In genomic region chr5:138033916-138034315, GRCh38 we compare ENCODE assay signal across 9 cellular contexts. TPM values are rescaled to one million over a fixed set of nuclear protein-coding genes. Genes with fewer than 3 reads are reported as not detected.
DNase-seq lines count a peak whose midpoint lies in the region; ATAC-seq and TF ChIP-seq lines count a peak whose summit lies in the region.
"Had no signal": no experiment of that assay in that cellular context is flagged by ENCODE, and none has a peak within 500 bp of the region (broad histone marks: within the 10 kb centered on the region; RNA-seq: fewer than 3 reads in every experiment).

No MANE protein-coding gene starts in this region.

- TF ChIP-seq POLR2A in uterus (IDR thresholded peaks at IDR 0.05), result no peak

- no peaks in the 10 kb centered on the region for H3K36me3 ChIP-seq in cardiac muscle cell
- H3K36me3 ChIP-seq in right atrium auricular region, result no peaks in the 10 kb centered on the region
- no peaks in the 10 kb centered on the region for H3K36me3 ChIP-seq in adipocyte (ENCODE audit: control insufficient read depth, insufficient read depth, low read length, severe bottlenecking)
- no peaks in the 10 kb centered on the region for H3K36me3 ChIP-seq in lower lobe of right lung
- no peaks in the 10 kb centered on the region for H3K36me3 ChIP-seq in uterus

- H3K4me1 ChIP-seq in cardiac muscle cell (ENCODE audit: low read depth) (peaks cover 12% of the 10 kb centered on the region), right atrium auricular region (peaks cover 0 to 49% of the 10 kb centered on the region in 2 donors), adipocyte (ENCODE audit: control insufficient read depth, insufficient read depth, low read length) (peaks cover 44% of the 10 kb centered on the region), lower lobe of right lung (peaks cover 42% of the 10 kb centered on the region), uterus (peaks cover 5% of the 10 kb centered on the region in 2 donors)

- no peak for TF ChIP-seq CTCF in cardiac muscle cell (IDR thresholded peaks at IDR 0.05; ENCODE audit: low read depth, low read length)
- TF ChIP-seq CTCF in right atrium auricular region (IDR thresholded peaks at IDR 0.05), result no peak
- TF ChIP-seq CTCF in lower lobe of right lung (IDR thresholded peaks at IDR 0.05), result no peak
- TF ChIP-seq CTCF in uterus (IDR thresholded peaks at IDR 0.05), result no peak

- no peak for ATAC-seq in lower lobe of right lung
- ATAC-seq in HG03039 (IDR thresholded peaks at IDR 0.05; ENCODE audit: unreplicated experiment), result no peak
- no peak for ATAC-seq in HG03159 (IDR thresholded peaks at IDR 0.05; ENCODE audit: unreplicated experiment)

- peak overlapping the region; percentile 97 for H3K9ac ChIP-seq in adipocyte (ENCODE audit: low read length)

- H3K27me3 ChIP-seq in cardiac muscle cell (no peaks in the 10 kb centered on the region), right atrium auricular region (no peaks in the 10 kb centered on the region), adipocyte (replicated peaks; ENCODE audit: control insufficient read depth, insufficient read depth, low read length) (no peaks in the 10 kb centered on the region), lower lobe of right lung (ENCODE audit: low read depth) (no peaks in the 10 kb centered on the region), uterus (no peaks in the 10 kb centered on the region)

- DNase-seq in cardiac muscle cell (ENCODE audit: low read depth in 1 of 2, low spot score in 1 of 2) (peak in 1 of 2 donors; percentile 11), right atrium auricular region (ENCODE audit: low spot score) (no peak), adipocyte (ENCODE audit: low read depth) (peak; percentile 78), lower lobe of right lung (no peak), uterus (no peak), NCI-H748 (lab: John Stamatoyannopoulos, UW; ENCODE audit: unreplicated experiment) (no peak)
- DNase-seq: NCI-H2107 had no signal

- peak overlapping the region; percentile 100 for H3K27ac ChIP-seq in cardiac muscle cell
- H3K27ac ChIP-seq in right atrium auricular region, result peak overlapping the region in 1 of 2 donors; percentile 99
- H3K27ac ChIP-seq in lower lobe of right lung, result peak overlapping the region; percentile 99
- peak overlapping the region; percentile 99 for H3K27ac ChIP-seq in uterus

- H3K9me3 ChIP-seq in cardiac muscle cell (ENCODE audit: low read depth) (no peaks in the 10 kb centered on the region), right atrium auricular region (no peaks in the 10 kb centered on the region), adipocyte (ENCODE audit: control insufficient read depth, low read length) (no peaks in the 10 kb centered on the region), lower lobe of right lung (no peaks in the 10 kb centered on the region), uterus (no peaks in the 10 kb centered on the region)

- intact Hi-C loops in lower lobe of right lung (cut with DNase I) (no loop called here), uterus (cut with DNase I; ENCODE audit: low total_unique reads) (no loop called here)

- H3K4me3 ChIP-seq in cardiac muscle cell, result peak overlapping the region; percentile 97
- H3K4me3 ChIP-seq in right atrium auricular region, result no peak overlapping the region
- H3K4me3 ChIP-seq in adipocyte (ENCODE audit: low read length), result peak overlapping the region; percentile 92
- no peak overlapping the region for H3K4me3 ChIP-seq in lower lobe of right lung
- peak overlapping the region in 1 of 2 donors; percentile 100 for H3K4me3 ChIP-seq in uterus

RNA-seq across cellular contexts. Expression of gene FAM13B, which starts 1.0 kb away (rescaled TPM):
- total RNA-seq in cardiac muscle cell, result 9.4 and 15.3 TPM in 2 replicates
- polyA plus RNA-seq in cardiac muscle cell, result 10.7 and 15.8 TPM in 2 replicates
- 10 to 100 TPM; 35.9 to 37.1 TPM for total RNA-seq in right atrium auricular region
- 42.9 TPM for total RNA-seq in lower lobe of right lung
- total RNA-seq in uterus, result 100 to 1,000 TPM in 1 of 4 donors, 10 to 100 TPM in 3; 40.6 to 104 (median 58.1) TPM

RNA-seq across cellular contexts. Expression of gene WNT8A, which starts 49.9 kb away (rescaled TPM):
- total RNA-seq in cardiac muscle cell (not detected in 2 replicates), right atrium auricular region (not detected), lower lobe of right lung (not detected), uterus (not detected)
- polyA plus RNA-seq in cardiac muscle cell, result not detected in 2 replicates

Comparison
In these comparisons a context has a peak if more than half of its experiments do, and no peak if none do; other contexts are left out.
1. H3K4me3 ChIP-seq: peak in cardiac muscle cell (single experiment) and adipocyte (single experiment); none in right atrium auricular region (0 of 2) and lower lobe of right lung (single experiment).